In the genomic region with DNA sequence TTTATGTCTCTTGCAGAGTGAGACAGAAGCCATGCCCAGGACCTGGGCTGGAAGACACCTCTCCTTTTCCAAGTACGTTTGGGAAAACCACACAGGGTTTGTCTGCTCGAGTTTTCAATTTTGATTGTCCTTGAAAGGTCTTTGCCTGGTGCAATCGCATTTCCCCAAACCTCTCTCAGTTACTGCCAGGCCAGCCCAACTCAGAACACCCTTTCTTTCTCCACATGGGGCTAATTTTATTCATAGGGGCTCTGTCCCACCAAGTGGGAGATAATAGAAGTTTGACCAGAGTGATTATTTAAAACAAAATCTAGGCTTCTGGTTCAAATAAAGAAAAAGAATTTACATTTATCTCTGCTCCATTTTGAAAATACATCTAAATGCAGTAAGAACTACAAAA, we compare ENCODE assay signal across 22 cellular contexts.
DNase-seq lines count a peak whose midpoint lies in the region; ATAC-seq and TF ChIP-seq lines count a peak whose summit lies in the region.
"Had no signal": no experiment of that assay in that cellular context is flagged by ENCODE, and none has a peak within 500 bp of the region (broad histone marks: within the 10 kb centered on the region; RNA-seq: fewer than 3 reads in every experiment).

No MANE protein-coding gene starts in this region.

- no peaks in the 10 kb centered on the region for H3K27me3 ChIP-seq in ACC112 (ENCODE audit: insufficient read depth, low read length)
- H3K27me3 ChIP-seq in HUES6 (ENCODE audit: control insufficient read depth, insufficient read depth, low read length), result no peaks in the 10 kb centered on the region
- no peaks in the 10 kb centered on the region for H3K27me3 ChIP-seq in left ventricle myocardium inferior (ENCODE audit: low read depth)

- no peaks in the 10 kb centered on the region for H3K36me3 Mint-ChIP-seq in nephron (ENCODE audit: low read depth)

- H3K4me1 Mint-ChIP-seq in nephron, result peaks cover 14% of the 10 kb centered on the region
- H3K4me1 Mint-ChIP-seq: B cell had no signal

- H3K4me3 ChIP-seq in ACC112 (ENCODE audit: low read depth, low read length) (no peak overlapping the region), HUES6 (ENCODE audit: low read depth, low read length) (no peak overlapping the region), left ventricle myocardium inferior (no peak overlapping the region)
- H3K4me3 ChIP-seq: SK-N-MC had no signal

- H3K27ac ChIP-seq in ACC112 (ENCODE audit: low read depth, low read length), result no peak overlapping the region
- H3K27ac ChIP-seq in HUES6 (ENCODE audit: low read depth, low read length), result peak overlapping the region; percentile 69
- no peak overlapping the region for H3K27ac ChIP-seq in left ventricle myocardium inferior (replicated peaks)
- H3K27ac ChIP-seq: SK-N-MC had no signal

- 0 out of 2 replicates have a peak, but pooled peaks cover 2% of the 10 kb centered on the region for H3K9me3 ChIP-seq in HUES6 (ENCODE audit: control insufficient read depth, insufficient read depth, low read depth, low read length)
- no peaks in the 10 kb centered on the region for H3K9me3 ChIP-seq in left ventricle myocardium inferior (replicated peaks)

- H3K27ac Mint-ChIP-seq in nephron, result peak overlapping the region in 2 of 3 experiments; percentile 27 to 72
- H3K27ac Mint-ChIP-seq: B cell had no signal

- TF ChIP-seq CTCF in nephron (IDR thresholded peaks at IDR 0.05; ENCODE audit: unreplicated experiment in 3 of 3) (no peak), left ventricle myocardium inferior (IDR thresholded peaks at IDR 0.05; ENCODE audit: borderline replicate concordance) (no peak)

- peak; percentile 56 for DNase-seq in iPS DF 19.7 (ENCODE audit: low read depth, low spot score)
- no peak for DNase-seq in left ventricle myocardium inferior
- DNase-seq: 8988T, DMS79 treated with DMSO at 0.1 percent for 48 hours, KG1, MV-4-11, NCI-H1417, NCI-H187, NCI-H2107, NCI-H2227 treated with DMSO at 0.1 percent for 48 hours, NCI-H510A treated with DMSO at 0.1 percent for 48 hours, NCI-H82, SHP77 had no signal

- H3K79me2 ChIP-seq in ACC112 (ENCODE audit: control insufficient read depth, insufficient read depth, low read length, unreplicated experiment), result no peaks in the 10 kb centered on the region

- H3K4me1 ChIP-seq in ACC112 (ENCODE audit: control insufficient read depth, insufficient read depth, low read length, unreplicated experiment), result no peaks in the 10 kb centered on the region
- peaks cover 27% of the 10 kb centered on the region for H3K4me1 ChIP-seq in HUES6 (ENCODE audit: control insufficient read depth, insufficient read depth, low read length)
- no peaks in the 10 kb centered on the region for H3K4me1 ChIP-seq in left ventricle myocardium inferior

- no peaks in the 10 kb centered on the region for H3K36me3 ChIP-seq in ACC112 (ENCODE audit: insufficient read depth, low read length)
- no peaks in the 10 kb centered on the region for H3K36me3 ChIP-seq in HUES6 (ENCODE audit: control insufficient read depth, insufficient read depth, low read length)
- H3K36me3 ChIP-seq in left ventricle myocardium inferior, result no peaks in the 10 kb centered on the region

- H3K9ac ChIP-seq in HUES6 (ENCODE audit: low read length), result no peak overlapping the region

- H3K4me3 Mint-ChIP-seq in nephron, result no peak overlapping the region
- H3K4me3 Mint-ChIP-seq: B cell had no signal

- peaks cover 8% of the 10 kb centered on the region for H3K9me3 Mint-ChIP-seq in nephron

- H2AFZ ChIP-seq in ACC112 (ENCODE audit: low read length, unreplicated experiment), result peak overlapping the region; percentile 3

- intact Hi-C loops in left ventricle myocardium inferior (cut with micrococcal nuclease), result no loop called here

- ATAC-seq in HG03432 (IDR thresholded peaks at IDR 0.05; ENCODE audit: unreplicated experiment), result no peak
- no peak for ATAC-seq in GM21619 (IDR thresholded peaks at IDR 0.05; ENCODE audit: unreplicated experiment)
- no peak for ATAC-seq in GM19463 (IDR thresholded peaks at IDR 0.05; ENCODE audit: unreplicated experiment)
- ATAC-seq: HCT116 had no signal

- H3K27me3 Mint-ChIP-seq in nephron (ENCODE audit: low read depth), result no peaks in the 10 kb centered on the region
- H3K27me3 Mint-ChIP-seq: B cell had no signal
